23 cellular contexts compared by ENCODE assay signal in genomic region chr14:104432611-104433231, GRCh38.
A peak's percentile ranks its signal among the peaks of the same experiment; 100 is the strongest.
DNase-seq lines count a peak whose midpoint lies in the region; ATAC-seq and TF ChIP-seq lines count a peak whose summit lies in the region.
"Had no signal": no experiment of that assay in that cellular context is flagged by ENCODE, and none has a peak within 500 bp of the region (broad histone marks: within the 10 kb centered on the region; RNA-seq: fewer than 3 reads in every experiment).

No MANE protein-coding gene starts in this region.

- no peaks in the 10 kb centered on the region for H3K4me1 ChIP-seq in osteoblast (ENCODE audit: insufficient read depth, low read length)
- H3K4me1 ChIP-seq: foreskin keratinocyte, right lobe of liver had no signal

- H3K27me3 ChIP-seq in osteoblast (ENCODE audit: insufficient read depth, low read length) = no peaks in the 10 kb centered on the region
- H3K27me3 ChIP-seq: foreskin keratinocyte, hepatocyte, right lobe of liver had no signal

- H3K79me2 ChIP-seq in osteoblast (ENCODE audit: insufficient read depth, low read length) = no peaks in the 10 kb centered on the region
- H3K79me2 ChIP-seq: hepatocyte had no signal

- no peaks in the 10 kb centered on the region for H3K9me3 Mint-ChIP-seq in natural killer cell
- H3K9me3 Mint-ChIP-seq: activated T-helper 2 cell treated with anti-CD3 and anti-CD28 coated beads, Interferon-gamma antibody, Interleukin-2, Interleukin-4, amounts not matched to agents 10 μg/mL and 5 μg/mL and 100 μg/mL, durations not matched to agents 14 hours and 24 hours and 36 hours; stimulated activated effector memory CD8-positive, alpha-beta T cell treated with anti-CD3 and anti-CD28 coated beads, Interleukin-12 subunit alpha, Interleukin-12 subunit beta, amount 100 ng/mL, for 72 hours had no signal

- peak; percentile 72 for DNase-seq in cardiac septum (ENCODE audit: low spot score)
- DNase-seq in left ventricle myocardium superior = no peak
- peak; percentile 56 for DNase-seq in coronary artery (ENCODE audit: low spot score)
- peak; percentile 49 for DNase-seq in osteoblast (ENCODE audit: insufficient read length, low spot score, missing footprints)
- no peak for DNase-seq in NOMO-1 treated with DMSO at 0.1 percent for 48 hours (lab: John Stamatoyannopoulos, UW; ENCODE audit: unreplicated experiment)
- no peak for DNase-seq in natural killer cell
- DNase-seq in NCI-H2029 (lab: John Stamatoyannopoulos, UW) = no peak
- DNase-seq: caudate nucleus, COR-L47, foreskin keratinocyte, KG1, mammary epithelial cell, MV-4-11, NCI-H187 treated with DMSO at 0.1 percent for 48 hours, NCI-H226, occipital lobe, T1000 had no signal

- H3K36me3 Mint-ChIP-seq in natural killer cell = no peaks in the 10 kb centered on the region
- H3K36me3 Mint-ChIP-seq: stimulated activated effector memory CD8-positive, alpha-beta T cell treated with anti-CD3 and anti-CD28 coated beads, Interleukin-12 subunit alpha, Interleukin-12 subunit beta, amount 100 ng/mL, for 72 hours had no signal

- peaks cover 0 to 18% of the 10 kb centered on the region in 2 donors for H3K4me1 Mint-ChIP-seq in natural killer cell

- H3K4me2 ChIP-seq in osteoblast (ENCODE audit: insufficient read depth, low read length) = no peak overlapping the region
- H3K4me2 ChIP-seq: hepatocyte had no signal

- TF ChIP-seq CTCF in coronary artery (IDR thresholded peaks at IDR 0.05) (no peak), osteoblast (IDR thresholded peaks at IDR 0.05; ENCODE audit: extremely low read depth, low read depth, low read length) (no peak), natural killer cell (IDR thresholded peaks at IDR 0.05) (no peak)

- no peaks in the 10 kb centered on the region for H3K9me3 ChIP-seq in osteoblast (ENCODE audit: low read depth, low read length)
- H3K9me3 ChIP-seq: right lobe of liver, thoracic aorta had no signal

- H3K4me3 Mint-ChIP-seq in natural killer cell = no peak overlapping the region
- H3K4me3 Mint-ChIP-seq: stimulated activated effector memory CD8-positive, alpha-beta T cell treated with anti-CD3 and anti-CD28 coated beads, Interleukin-12 subunit alpha, Interleukin-12 subunit beta, amount 100 ng/mL, for 72 hours had no signal

- no peaks in the 10 kb centered on the region for H4K20me1 ChIP-seq in osteoblast (ENCODE audit: insufficient read depth, low read length)

- H3K27me3 Mint-ChIP-seq in natural killer cell (ENCODE audit: low read depth in 2 of 2) = peaks cover 0 to 6% of the 10 kb centered on the region in 2 donors

- no peak overlapping the region for H3K4me3 ChIP-seq in coronary artery
- no peak overlapping the region for H3K4me3 ChIP-seq in osteoblast (ENCODE audit: insufficient read depth, low read length)
- H3K4me3 ChIP-seq: hepatocyte, right lobe of liver, thoracic aorta had no signal

- ATAC-seq in left ventricle myocardium superior (no peak), natural killer cell (no peak)
- ATAC-seq: foreskin keratinocyte; Panc1; right lobe of liver; stimulated activated effector memory CD8-positive, alpha-beta T cell treated with anti-CD3 and anti-CD28 coated beads, Interleukin-12 subunit alpha, Interleukin-12 subunit beta, amount 100 ng/mL, for 72 hours had no signal

- no peak overlapping the region for H3K27ac Mint-ChIP-seq in natural killer cell
- H3K27ac Mint-ChIP-seq: activated T-helper 2 cell treated with anti-CD3 and anti-CD28 coated beads, Interferon-gamma antibody, Interleukin-2, Interleukin-4, amounts not matched to agents 10 μg/mL and 5 μg/mL and 100 μg/mL, durations not matched to agents 14 hours and 24 hours and 36 hours; stimulated activated effector memory CD8-positive, alpha-beta T cell treated with anti-CD3 and anti-CD28 coated beads, Interleukin-12 subunit alpha, Interleukin-12 subunit beta, amount 100 ng/mL, for 72 hours had no signal

- H2AFZ ChIP-seq in osteoblast (ENCODE audit: low read length) = no peak overlapping the region
- H2AFZ ChIP-seq: hepatocyte had no signal

- H3K27ac ChIP-seq in coronary artery (no peak overlapping the region), osteoblast (ENCODE audit: low read depth, low read length) (no peak overlapping the region)
- H3K27ac ChIP-seq: foreskin keratinocyte, hepatocyte, right lobe of liver, thoracic aorta had no signal

- intact Hi-C loops in cardiac septum (cut with DNase I) = no loop called here
- intact Hi-C loops in left ventricle myocardium superior (cut with micrococcal nuclease) = no loop called here
- intact Hi-C loops in natural killer cell (cut with micrococcal nuclease) = no loop called here

- no peaks in the 10 kb centered on the region for H3K36me3 ChIP-seq in osteoblast (ENCODE audit: insufficient read depth, low read length)
- H3K36me3 ChIP-seq: right lobe of liver, thoracic aorta had no signal

Comparison
In these comparisons a context has a peak if more than half of its experiments do, and no peak if none do; other contexts are left out.
1. DNase-seq: peak in cardiac septum (single experiment), coronary artery (single experiment) and osteoblast (single experiment); none in left ventricle myocardium superior (single experiment), NOMO-1 treated with DMSO at 0.1 percent for 48 hours (single experiment), natural killer cell (single experiment) and NCI-H2029 (single experiment).